12 cellular contexts compared by ENCODE assay signal in genomic region chr5:102796014-102796413, GRCh38. TPM values are rescaled to one million over a fixed set of nuclear protein-coding genes. Genes with fewer than 3 reads are reported as not detected.
A peak's percentile ranks its signal among the peaks of the same experiment; 100 is the strongest.
DNase-seq lines count a peak whose midpoint lies in the region; ATAC-seq and TF ChIP-seq lines count a peak whose summit lies in the region.
"Had no signal": no experiment of that assay in that cellular context is flagged by ENCODE, and none has a peak within 500 bp of the region (broad histone marks: within the 10 kb centered on the region; RNA-seq: fewer than 3 reads in every experiment).

No MANE protein-coding gene starts in this region.

- intact Hi-C loops in heart left ventricle (cut with DNase I) (loop anchor here in 6 of 10 donors (5.0 to 10.0 kb wide), 3 partner anchors 66 to 71 kb away; no protein-coding TSS in a partner anchor), gastrocnemius medialis (cut with DNase I; ENCODE audit: low total_unique reads) (loop anchor here (2.0 to 5.0 kb wide), 2 partner anchors 15 to 71 kb away; no protein-coding TSS in a partner anchor)

- no peaks in the 10 kb centered on the region for H3K27me3 ChIP-seq in heart left ventricle
- no peaks in the 10 kb centered on the region for H3K27me3 ChIP-seq in gastrocnemius medialis
- H3K27me3 ChIP-seq: MG63 had no signal

- H3K9me3 ChIP-seq in heart left ventricle, result no peaks in the 10 kb centered on the region
- H3K9me3 ChIP-seq in gastrocnemius medialis, result no peaks in the 10 kb centered on the region
- H3K9me3 ChIP-seq: MG63 had no signal

- 75 to 95% (median 81%) methylated on average over 2 of the region's 2 CpGs for WGBS in heart left ventricle, 4 donors

- H3K4me1 ChIP-seq in heart left ventricle (peaks cover 14 to 84% (median 46%) of the 10 kb centered on the region in 12 donors), gastrocnemius medialis (peaks cover 76 to 85% of the 10 kb centered on the region in 2 donors)

- peak overlapping the region; percentile 14 to 75 (median 60) for H3K27ac ChIP-seq in heart left ventricle
- H3K27ac ChIP-seq in gastrocnemius medialis, result peak overlapping the region; percentile 75 to 92 (median 82)
- H3K27ac ChIP-seq: skin epidermis had no signal

- H3K36me3 ChIP-seq in heart left ventricle (no peaks in the 10 kb centered on the region), gastrocnemius medialis (no peaks in the 10 kb centered on the region)
- H3K36me3 ChIP-seq: MG63 had no signal

- DNase-seq in LNCaP clone FGC (ENCODE audit: low read depth) (peak; percentile 46), NCI-H510A treated with DMSO at 0.1 percent for 48 hours (lab: John Stamatoyannopoulos, UW) (peak; percentile 70), heart left ventricle (no peak), gastrocnemius medialis (peak; percentile 50 to 58), foreskin melanocyte (no peak), GM20000 (ENCODE audit: low spot score) (no peak)
- DNase-seq: activated CD4-positive, alpha-beta memory T cell treated with anti-CD3 and anti-CD28 coated beads, Interleukin-2, amount 10 ng/mL, durations not matched to agents 7 days and 5 days; CD4-positive, alpha-beta T cell; MG63 had no signal

- TF ChIP-seq CTCF in LNCaP clone FGC (IDR thresholded peaks at IDR 0.05; ENCODE audit: control insufficient read depth, extremely low read depth, insufficient read depth) (no peak), heart left ventricle (IDR thresholded peaks at IDR 0.05) (no peak), gastrocnemius medialis (IDR thresholded peaks at IDR 0.05 in 4 of 5, conservative IDR thresholded peaks at IDR 0.05 in 1 of 5) (no peak), GM20000 (IDR thresholded peaks at IDR 0.05; ENCODE audit: extremely low read depth, missing control alignments) (no peak)

- TF ChIP-seq POLR2A in heart left ventricle (IDR thresholded peaks at IDR 0.05), result no peak
- no peak for TF ChIP-seq POLR2A in gastrocnemius medialis (IDR thresholded peaks at IDR 0.05)

- ATAC-seq in heart left ventricle (peak; percentile 20 to 30 (median 22)), gastrocnemius medialis (peak; percentile 76 to 81), HG03045 (IDR thresholded peaks at IDR 0.05; ENCODE audit: unreplicated experiment) (no peak)
- ATAC-seq: Panc1 had no signal

- H3K4me3 ChIP-seq in LNCaP clone FGC (ENCODE audit: low read depth, low read length), result no peak overlapping the region
- H3K4me3 ChIP-seq in heart left ventricle, result peak overlapping the region in 3 of 12 donors; percentile 19 to 28 (median 20)
- H3K4me3 ChIP-seq in gastrocnemius medialis, result peak overlapping the region; percentile 9 to 45 (median 30)
- H3K4me3 ChIP-seq: MG63, skin epidermis had no signal

- in situ Hi-C loops in gastrocnemius medialis (cut with MboI; ENCODE audit: low sequenced_read_pairs in 4 of 4), result loop anchor here in 2 of 4 donors (10.0 to 25.0 kb wide), 2 partner anchors 69 to 166 kb away; no protein-coding TSS in a partner anchor

RNA-seq across cellular contexts. Expression of gene PAM, which starts 40.9 kb away (rescaled TPM):
- total RNA-seq in heart left ventricle, result 1,000 to 10,000 TPM in 6 of 9 donors, 100 to 1,000 TPM in 3; 578 to 1,548 (median 1,139) TPM
- 100 to 1,000 TPM; 569 to 590 TPM for polyA plus RNA-seq in heart left ventricle
- 100 to 1,000 TPM; 102 to 210 (median 172) TPM for total RNA-seq in gastrocnemius medialis

Comparison
In these comparisons a context has a peak if more than half of its experiments do, and no peak if none do; other contexts are left out.
1. DNase-seq: peak in LNCaP clone FGC (single experiment), NCI-H510A treated with DMSO at 0.1 percent for 48 hours (single experiment) and gastrocnemius medialis (2 of 2); none in heart left ventricle (0 of 5), foreskin melanocyte (single experiment) and GM20000 (single experiment).